In the genomic region with DNA sequence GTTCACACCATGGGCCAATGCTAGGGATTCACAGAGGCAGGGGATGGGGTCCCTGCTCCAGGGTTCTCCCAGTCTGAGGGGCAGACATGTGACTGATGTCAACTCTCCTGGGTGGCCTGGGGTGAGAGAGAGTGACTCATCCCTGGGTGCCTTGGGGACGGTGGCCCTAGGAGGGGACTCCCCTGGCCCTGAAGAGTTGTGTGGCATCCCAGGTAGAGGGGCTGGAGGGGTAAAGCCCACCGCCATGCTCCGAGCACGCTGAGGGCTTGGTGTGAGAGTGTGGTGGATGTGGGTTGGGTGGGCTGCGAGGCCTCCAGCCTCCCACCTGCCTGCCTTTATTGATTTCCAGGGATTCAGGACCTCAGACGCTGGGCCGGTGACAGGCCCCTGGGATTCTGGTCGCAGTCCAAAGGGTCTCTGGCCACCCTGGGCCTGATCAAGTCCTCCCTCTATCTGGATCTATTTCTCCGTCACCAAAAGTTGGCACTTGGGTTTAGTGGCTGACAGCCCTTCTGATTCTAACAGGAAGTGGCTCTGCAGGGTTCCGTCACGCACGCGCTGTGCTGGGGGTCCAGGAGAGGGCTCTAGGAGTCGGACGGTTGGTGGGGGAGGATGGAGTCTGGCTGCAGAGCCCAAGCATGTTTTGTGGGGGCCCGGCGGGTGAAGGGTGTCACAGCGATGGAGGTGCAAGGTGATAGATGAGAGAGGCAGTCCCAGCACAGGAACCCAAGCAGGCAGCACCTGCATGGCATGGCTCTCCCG, we compare ENCODE assay signal across 15 cellular contexts. TPM values are rescaled to one million over a fixed set of nuclear protein-coding genes. Genes with fewer than 3 reads are reported as not detected.
A peak's percentile ranks its signal among the peaks of the same experiment; 100 is the strongest.
DNase-seq lines count a peak whose midpoint lies in the region; ATAC-seq and TF ChIP-seq lines count a peak whose summit lies in the region.
"Had no signal": no experiment of that assay in that cellular context is flagged by ENCODE, and none has a peak within 500 bp of the region (broad histone marks: within the 10 kb centered on the region; RNA-seq: fewer than 3 reads in every experiment).

No MANE protein-coding gene starts in this region.

- no peak overlapping the region for H3K4me2 ChIP-seq in IMR-90 (ENCODE audit: low read depth, low read length)

- no peaks in the 10 kb centered on the region for H4K20me1 ChIP-seq in IMR-90 (ENCODE audit: insufficient read depth, low read length)

- no peak overlapping the region for H2BK15ac ChIP-seq in IMR-90 (ENCODE audit: low read depth, low read length)

- H3K27ac ChIP-seq in IMR-90 (ENCODE audit: insufficient read depth, low read length) = no peak overlapping the region
- H3K27ac ChIP-seq: right lobe of liver had no signal

- H3K9me3 ChIP-seq in IMR-90 (ENCODE audit: control insufficient read depth, insufficient read depth, low read length) = no peaks in the 10 kb centered on the region; the same call in 1 of the 2 replicates
- H3K9me3 ChIP-seq: right lobe of liver had no signal

- TF ChIP-seq POLR2A in IMR-90 (IDR thresholded peaks at IDR 0.05; ENCODE audit: low read depth, low read length) = no peak

- DNase-seq in CD14-positive monocyte (ENCODE audit: low spot score) (no peak), IMR-90 (no peak), GM10266 (ENCODE audit: extremely low spot score) (no peak), OCI-M1 (lab: John Stamatoyannopoulos, UW) (no peak), NCI-H2227 (lab: John Stamatoyannopoulos, UW; ENCODE audit: unreplicated experiment) (no peak), NCI-H2107 treated with DMSO at 0.1 percent for 48 hours (lab: John Stamatoyannopoulos, UW; ENCODE audit: unreplicated experiment) (no peak)
- peak; percentile 61 for DNase-seq in activated naive CD8-positive, alpha-beta T cell treated with anti-CD3 and anti-CD28 coated beads, Interleukin-2, amount 10 ng/mL, durations not matched to agents 7 days and 5 days
- peak; percentile 70 for DNase-seq in natural killer cell treated with Interleukin-12 subunit alpha and Interleukin-12 subunit beta and Interleukin-15 and Interleukin-18, amount 100 ng/mL, for 72 hours (ENCODE audit: low spot score)
- DNase-seq: GDM1, kidney glomerular epithelial cell, naive B cell, NCI-H2081 treated with DMSO at 0.1 percent for 48 hours had no signal

- H3K36me3 Mint-ChIP-seq in CD14-positive monocyte = peaks cover 2 to 3% of the 10 kb centered on the region in 2 donors
- H3K36me3 Mint-ChIP-seq in activated naive CD8-positive, alpha-beta T cell treated with anti-CD3 and anti-CD28 coated beads, Interleukin-2, amount 10 ng/mL, durations not matched to agents 7 days and 5 days = no peaks in the 10 kb centered on the region
- no peaks in the 10 kb centered on the region for H3K36me3 Mint-ChIP-seq in natural killer cell treated with Interleukin-12 subunit alpha and Interleukin-12 subunit beta and Interleukin-15 and Interleukin-18, amount 100 ng/mL, for 72 hours
- H3K36me3 Mint-ChIP-seq: naive B cell had no signal

- H3K4me3 ChIP-seq in IMR-90 (ENCODE audit: insufficient read depth, low read depth, low read length) = no peak overlapping the region
- H3K4me3 ChIP-seq: right lobe of liver had no signal

- peak overlapping the region; percentile 80; the same call in 1 of the 2 replicates for H3K4ac ChIP-seq in IMR-90 (ENCODE audit: low read depth, low read length)

- H4K8ac ChIP-seq in IMR-90 (ENCODE audit: low read depth in 2 of 2, low read length in 2 of 2) = no peak overlapping the region

- peaks cover 2 to 4% (median 3%) of the 10 kb centered on the region in 7 donors for H3K9me3 Mint-ChIP-seq in CD14-positive monocyte
- H3K9me3 Mint-ChIP-seq in activated naive CD8-positive, alpha-beta T cell treated with anti-CD3 and anti-CD28 coated beads, Interleukin-2, amount 10 ng/mL, durations not matched to agents 7 days and 5 days = no peaks in the 10 kb centered on the region
- no peaks in the 10 kb centered on the region for H3K9me3 Mint-ChIP-seq in natural killer cell treated with Interleukin-12 subunit alpha and Interleukin-12 subunit beta and Interleukin-15 and Interleukin-18, amount 100 ng/mL, for 72 hours
- H3K9me3 Mint-ChIP-seq: activated T-helper 2 cell treated with anti-CD3 and anti-CD28 coated beads, Interferon-gamma antibody, Interleukin-2, Interleukin-4, amounts not matched to agents 10 μg/mL and 5 μg/mL and 100 μg/mL, durations not matched to agents 14 hours and 24 hours and 36 hours had no signal

- dilution Hi-C loops in IMR-90 (cut with HindIII; ENCODE audit: low sequenced_read_pairs, unreplicated experiment) = no loop called here

- ATAC-seq in IMR-90 (ENCODE audit: low read depth) = no peak
- ATAC-seq in activated naive CD8-positive, alpha-beta T cell treated with anti-CD3 and anti-CD28 coated beads, Interleukin-2, amount 10 ng/mL, durations not matched to agents 7 days and 5 days (ENCODE audit: low read depth) = peak; percentile 59
- peak; percentile 61 to 76 for ATAC-seq in natural killer cell treated with Interleukin-12 subunit alpha and Interleukin-12 subunit beta and Interleukin-15 and Interleukin-18, amount 100 ng/mL, for 72 hours
- ATAC-seq: right lobe of liver had no signal

- TF ChIP-seq RAD21 in IMR-90 (IDR thresholded peaks at IDR 0.05; ENCODE audit: low read length) = no peak

- CTCF ChIA-PET in IMR-90 (lab: Yijun Ruan, JAX) = no interaction called here

- 0 out of 2 replicates have a peak overlapping the region, but pooled peaks have one; percentile 82 for H2BK120ac ChIP-seq in IMR-90 (ENCODE audit: low read depth, low read length)

- H3K27ac Mint-ChIP-seq in CD14-positive monocyte = peak overlapping the region in 5 of 7 donors; percentile 36 to 83 (median 54)
- peak overlapping the region; percentile 98 for H3K27ac Mint-ChIP-seq in activated naive CD8-positive, alpha-beta T cell treated with anti-CD3 and anti-CD28 coated beads, Interleukin-2, amount 10 ng/mL, durations not matched to agents 7 days and 5 days
- peak overlapping the region; percentile 45 to 61 for H3K27ac Mint-ChIP-seq in natural killer cell treated with Interleukin-12 subunit alpha and Interleukin-12 subunit beta and Interleukin-15 and Interleukin-18, amount 100 ng/mL, for 72 hours
- H3K27ac Mint-ChIP-seq: activated T-helper 2 cell treated with anti-CD3 and anti-CD28 coated beads, Interferon-gamma antibody, Interleukin-2, Interleukin-4, amounts not matched to agents 10 μg/mL and 5 μg/mL and 100 μg/mL, durations not matched to agents 14 hours and 24 hours and 36 hours had no signal

- H3K23ac ChIP-seq in IMR-90 (ENCODE audit: low read depth, low read length) = no peak overlapping the region

- WGBS in IMR-90 (ENCODE audit: extremely low coverage in 2 of 2, insufficient read length in 1 of 2), 2 experiments = 100% methylated on average over 4 of the region's 19 CpGs; no CpG with 5 or more reads in 1 of the 2 experiments

- BruUV-seq in IMR-90 (replicated peaks; lab: Mats Ljungman, UMichigan) = no TSS peak

- no peaks in the 10 kb centered on the region for H3K36me3 ChIP-seq in IMR-90 (ENCODE audit: control insufficient read depth, insufficient read depth, low read length)
- H3K36me3 ChIP-seq: right lobe of liver had no signal

- no peak overlapping the region for H3K9ac ChIP-seq in IMR-90 (ENCODE audit: low read depth, low read length)

- peak overlapping the region; percentile 4 to 73 for H3K4me3 Mint-ChIP-seq in CD14-positive monocyte
- H3K4me3 Mint-ChIP-seq in activated naive CD8-positive, alpha-beta T cell treated with anti-CD3 and anti-CD28 coated beads, Interleukin-2, amount 10 ng/mL, durations not matched to agents 7 days and 5 days = peak overlapping the region; percentile 79
- peak overlapping the region; percentile 60 for H3K4me3 Mint-ChIP-seq in natural killer cell treated with Interleukin-12 subunit alpha and Interleukin-12 subunit beta and Interleukin-15 and Interleukin-18, amount 100 ng/mL, for 72 hours

- H3K14ac ChIP-seq in IMR-90 (replicated peaks; ENCODE audit: low read depth, low read length) = no peak overlapping the region

- H3K79me1 ChIP-seq in IMR-90 (ENCODE audit: low read depth in 1 of 2, low read length in 2 of 2) = peaks cover 0 to 8% of the 10 kb centered on the region in 2 experiments; a peak in 1 of 4 replicates

- no peaks in the 10 kb centered on the region for H3K27me3 ChIP-seq in IMR-90 (ENCODE audit: control insufficient read depth, insufficient read depth, low read length)
- H3K27me3 ChIP-seq: right lobe of liver had no signal

- peak overlapping the region; percentile 57 for H2AFZ ChIP-seq in IMR-90 (replicated peaks; ENCODE audit: low read length, poor library complexity)

- in situ Hi-C loops in IMR-90 (cut with MboI; ENCODE audit: low sequenced_read_pairs) = no loop called here

- POLR2A ChIA-PET in IMR-90 (lab: Charles Lee; ENCODE audit: unreplicated experiment) = no interaction called here
- POLR2A ChIA-PET in activated naive CD8-positive, alpha-beta T cell treated with anti-CD3 and anti-CD28 coated beads, Interleukin-2, amount 10 ng/mL, durations not matched to agents 7 days and 5 days (lab: Charles Lee) = interaction anchor here (3.2 kb wide), 1 partner anchor 32 kb away, joined by 21 read pairs; no protein-coding TSS in a partner anchor

- TF ChIP-seq CTCF in CD14-positive monocyte (IDR thresholded peaks at IDR 0.05) (no peak), IMR-90 (conservative IDR thresholded peaks at IDR 0.05; ENCODE audit: low read depth, low read length) (no peak), GM10266 (IDR thresholded peaks at IDR 0.05; ENCODE audit: control insufficient read depth, insufficient read depth, low read depth, missing control alignments) (no peak)

- peaks cover 13% of the 10 kb centered on the region for H3K9me1 ChIP-seq in IMR-90 (ENCODE audit: insufficient read depth, low read length)

- H2BK5ac ChIP-seq in IMR-90 (ENCODE audit: low read depth, low read length, poor library complexity, severe bottlenecking) = no peak overlapping the region

- peak overlapping the region; percentile 96; the same call in 1 of the 2 replicates for H2AK5ac ChIP-seq in IMR-90 (ENCODE audit: low read depth, low read length)

- peaks cover 30% of the 10 kb centered on the region for H3K4me1 ChIP-seq in IMR-90 (ENCODE audit: control insufficient read depth, insufficient read depth, low read length)

- H3K56ac ChIP-seq in IMR-90 (ENCODE audit: extremely low read depth, insufficient read depth, low read length) = no peak overlapping the region

- no peak overlapping the region for H4K5ac ChIP-seq in IMR-90 (ENCODE audit: low read depth, low read length)

- 0 out of 2 replicates have a peak overlapping the region, but pooled peaks have one; percentile 20 for H2BK20ac ChIP-seq in IMR-90 (ENCODE audit: low read depth, low read length)

- H4K91ac ChIP-seq in IMR-90 (ENCODE audit: insufficient read depth, low read depth, low read length) = peak overlapping the region; percentile 96; the same call in 1 of the 2 replicates

- H2AK9ac ChIP-seq in IMR-90 (replicated peaks; ENCODE audit: low read depth, low read length, poor library complexity) = peak overlapping the region; percentile 55

- H3K18ac ChIP-seq in IMR-90 (ENCODE audit: low read depth, low read length) = no peak overlapping the region

- peaks cover 1 to 2% (median 2%) of the 10 kb centered on the region in 3 donors for H3K27me3 Mint-ChIP-seq in CD14-positive monocyte (ENCODE audit: low read depth in 3 of 3)
- peaks cover 3% of the 10 kb centered on the region for H3K27me3 Mint-ChIP-seq in activated naive CD8-positive, alpha-beta T cell treated with anti-CD3 and anti-CD28 coated beads, Interleukin-2, amount 10 ng/mL, durations not matched to agents 7 days and 5 days
- H3K27me3 Mint-ChIP-seq in natural killer cell treated with Interleukin-12 subunit alpha and Interleukin-12 subunit beta and Interleukin-15 and Interleukin-18, amount 100 ng/mL, for 72 hours = no peaks in the 10 kb centered on the region

- intact Hi-C loops in CD14-positive monocyte (cut with micrococcal nuclease) = no loop called here
- intact Hi-C loops in IMR-90 (cut with micrococcal nuclease) = no loop called here

- peaks cover 54% of the 10 kb centered on the region for H3K4me1 Mint-ChIP-seq in CD14-positive monocyte
- H3K4me1 Mint-ChIP-seq in activated naive CD8-positive, alpha-beta T cell treated with anti-CD3 and anti-CD28 coated beads, Interleukin-2, amount 10 ng/mL, durations not matched to agents 7 days and 5 days = peaks cover 16% of the 10 kb centered on the region
- H3K4me1 Mint-ChIP-seq in natural killer cell treated with Interleukin-12 subunit alpha and Interleukin-12 subunit beta and Interleukin-15 and Interleukin-18, amount 100 ng/mL, for 72 hours (ENCODE audit: low read depth in 2 of 2) = peaks cover 13 to 17% of the 10 kb centered on the region in 2 donors

RNA-seq across cellular contexts. Expression of gene WNT7B, which starts 27.3 kb away (rescaled TPM):
- polyA plus RNA-seq in CD14-positive monocyte = not detected
- total RNA-seq in IMR-90 (2012; rRNA removed) = under 0.01 TPM in 2 replicates
- 0.15 and 0.16 TPM in 2 replicates for polyA plus RNA-seq in IMR-90 (2012; rRNA removed)
- polyA plus RNA-seq in IMR-90 (2012; cell fraction: cytosol; rRNA removed) = 0.21 and 0.23 TPM in 2 replicates
- polyA plus RNA-seq in IMR-90 (2012; cell fraction: nucleus; rRNA removed; ENCODE audit: low replicate concordance) = 0.10 and 0.15 TPM in 2 replicates
- not detected for total RNA-seq in activated naive CD8-positive, alpha-beta T cell treated with anti-CD3 and anti-CD28 coated beads, Interleukin-2, amount 10 ng/mL, durations not matched to agents 7 days and 5 days
- not detected for total RNA-seq in natural killer cell treated with Interleukin-12 subunit alpha and Interleukin-12 subunit beta and Interleukin-15 and Interleukin-18, amount 100 ng/mL, for 72 hours
- total RNA-seq: activated T-helper 2 cell treated with anti-CD3 and anti-CD28 coated beads, Interferon-gamma antibody, Interleukin-2, Interleukin-4, amounts not matched to agents 10 μg/mL and 5 μg/mL and 100 μg/mL, durations not matched to agents 14 hours and 24 hours and 36 hours; LHCN-M2 had no signal

Comparison
In these comparisons a context has a peak if more than half of its experiments do, and no peak if none do; other contexts are left out.
1. DNase-seq: peak in activated naive CD8-positive, alpha-beta T cell treated with anti-CD3 and anti-CD28 coated beads, Interleukin-2, amount 10 ng/mL, durations not matched to agents 7 days and 5 days (single experiment) and natural killer cell treated with Interleukin-12 subunit alpha and Interleukin-12 subunit beta and Interleukin-15 and Interleukin-18, amount 100 ng/mL, for 72 hours (single experiment); none in CD14-positive monocyte (single experiment), IMR-90 (single experiment), GM10266 (single experiment), OCI-M1 (single experiment), NCI-H2227 (single experiment) and NCI-H2107 treated with DMSO at 0.1 percent for 48 hours (single experiment).
2. Peak in every context shown above with its lines, with median percentiles within 50 percentile points of each other: H3K27ac Mint-ChIP-seq and H3K4me3 Mint-ChIP-seq.